Comparison of ENCODE assay signal across 21 cellular contexts in genomic region chr12:32901553-32901952, GRCh38. TPM values are rescaled to one million over a fixed set of nuclear protein-coding genes. Genes with fewer than 3 reads are reported as not detected.
DNase-seq lines count a peak whose midpoint lies in the region; ATAC-seq and TF ChIP-seq lines count a peak whose summit lies in the region.
"Had no signal": no experiment of that assay in that cellular context is flagged by ENCODE, and none has a peak within 500 bp of the region (broad histone marks: within the 10 kb centered on the region; RNA-seq: fewer than 3 reads in every experiment).

No MANE protein-coding gene starts in this region.

- H3K27ac ChIP-seq in SK-N-SH (ENCODE audit: low read depth in 2 of 2, low read length in 1 of 2) = no peak overlapping the region
- H3K27ac ChIP-seq in RWPE2 (ENCODE audit: poor library complexity, severe bottlenecking) = peak overlapping the region; percentile 83
- peak overlapping the region in 4 of 5 donors; percentile 35 to 73 (median 67) for H3K27ac ChIP-seq in stomach
- H3K27ac ChIP-seq: 22Rv1, ascending aorta, C4-2B, HL-60, spleen, tibial nerve had no signal

- DNase-seq in SK-N-SH (no peak), RWPE2 (ENCODE audit: low spot score) (no peak), fibroblast of pulmonary artery (ENCODE audit: low read depth) (peak; percentile 32), stomach (no peak), lower leg skin (ENCODE audit: low spot score in 2 of 2) (no peak)
- DNase-seq in activated CD8-positive, alpha-beta T cell treated with anti-CD3 and anti-CD28 coated beads for 36 hours = no peak
- DNase-seq in activated CD8-positive, alpha-beta T cell treated with anti-CD3 and anti-CD28 coated beads, Interleukin-2, amount 10 ng/mL, durations not matched to agents 7 days and 5 days = no peak
- DNase-seq: activated CD4-positive, CD25-positive, alpha-beta regulatory T cell treated with anti-CD3 and anti-CD28 coated beads, Interleukin-2, amount 50 U/mL, for 72 hours; left ventricle myocardium superior; naive B cell; posterior cingulate gyrus; spleen had no signal

- H3K9ac ChIP-seq in SK-N-SH = no peak overlapping the region

- H3K4me3 Mint-ChIP-seq in activated CD8-positive, alpha-beta T cell treated with anti-CD3 and anti-CD28 coated beads for 36 hours = no peak overlapping the region
- no peak overlapping the region for H3K4me3 Mint-ChIP-seq in activated CD8-positive, alpha-beta T cell treated with anti-CD3 and anti-CD28 coated beads, Interleukin-2, amount 10 ng/mL, durations not matched to agents 7 days and 5 days
- H3K4me3 Mint-ChIP-seq: naive B cell; stimulated activated effector memory CD8-positive, alpha-beta T cell treated with anti-CD3 and anti-CD28 coated beads, Interleukin-12 subunit alpha, Interleukin-12 subunit beta, amount 100 ng/mL, for 72 hours; T-helper 2 cell treated with Interferon-gamma antibody and Interleukin-4, amounts not matched to agents 5 μg/mL and 100 μg/mL, for 36 hours had no signal

- H3K27me3 Mint-ChIP-seq in activated CD8-positive, alpha-beta T cell treated with anti-CD3 and anti-CD28 coated beads for 36 hours = peaks cover 22% of the 10 kb centered on the region
- peaks cover 15% of the 10 kb centered on the region for H3K27me3 Mint-ChIP-seq in activated CD8-positive, alpha-beta T cell treated with anti-CD3 and anti-CD28 coated beads, Interleukin-2, amount 10 ng/mL, durations not matched to agents 7 days and 5 days (ENCODE audit: low read depth)

- H3K4me1 ChIP-seq in SK-N-SH (ENCODE audit: control insufficient read depth in 1 of 2, insufficient read depth in 2 of 2, low read depth in 1 of 2, low read length in 1 of 2) = peaks cover 0 to 7% of the 10 kb centered on the region in 2 experiments; a peak in 1 of 4 replicates
- H3K4me1 ChIP-seq in RWPE2 (ENCODE audit: insufficient read depth, poor library complexity, severe bottlenecking) = peaks cover 32% of the 10 kb centered on the region
- H3K4me1 ChIP-seq in stomach = peaks cover 0 to 34% (median 22%) of the 10 kb centered on the region in 4 donors
- H3K4me1 ChIP-seq: ascending aorta had no signal

- ATAC-seq in SK-N-SH treated with all-trans-retinoic acid at 6 μM for 48 hours = no peak
- ATAC-seq in RWPE2 (ENCODE audit: low read depth) = peak; percentile 64
- ATAC-seq in activated CD8-positive, alpha-beta T cell treated with anti-CD3 and anti-CD28 coated beads for 36 hours = no peak
- ATAC-seq in activated CD8-positive, alpha-beta T cell treated with anti-CD3 and anti-CD28 coated beads, Interleukin-2, amount 10 ng/mL, durations not matched to agents 7 days and 5 days = no peak
- ATAC-seq: left ventricle myocardium superior; Right ventricle myocardium inferior; stimulated activated effector memory CD8-positive, alpha-beta T cell treated with anti-CD3 and anti-CD28 coated beads, Interleukin-12 subunit alpha, Interleukin-12 subunit beta, amount 100 ng/mL, for 72 hours had no signal

- POLR2A ChIA-PET in SK-N-SH (lab: Yijun Ruan, JAX) = no interaction called here
- POLR2A ChIA-PET in activated CD8-positive, alpha-beta T cell treated with anti-CD3 and anti-CD28 coated beads for 36 hours (lab: Charles Lee) = no interaction called here
- POLR2A ChIA-PET in activated CD8-positive, alpha-beta T cell treated with anti-CD3 and anti-CD28 coated beads, Interleukin-2, amount 10 ng/mL, durations not matched to agents 7 days and 5 days (lab: Charles Lee) = no interaction called here

- H3K9me3 ChIP-seq in SK-N-SH (no peaks in the 10 kb centered on the region), RWPE2 (ENCODE audit: severe bottlenecking) (no peaks in the 10 kb centered on the region), stomach (no peaks in the 10 kb centered on the region)
- H3K9me3 ChIP-seq: ascending aorta, spleen, tibial nerve had no signal

- H3K4me3 ChIP-seq in SK-N-SH (ENCODE audit: low read depth in 2 of 2, low read length in 1 of 2) (no peak overlapping the region), RWPE2 (ENCODE audit: severe bottlenecking) (no peak overlapping the region), fibroblast of pulmonary artery (replicated peaks; ENCODE audit: low read depth, low read length) (no peak overlapping the region), stomach (no peak overlapping the region), lower leg skin (ENCODE audit: low read depth, poor library complexity, severe bottlenecking) (no peak overlapping the region)
- H3K4me3 ChIP-seq: ascending aorta, spleen, tibial nerve had no signal

- TF ChIP-seq RAD21 in SK-N-SH (IDR thresholded peaks at IDR 0.05; ENCODE audit: low read length) = no peak

- H3K36me3 Mint-ChIP-seq in activated CD8-positive, alpha-beta T cell treated with anti-CD3 and anti-CD28 coated beads for 36 hours (ENCODE audit: low read depth) = no peaks in the 10 kb centered on the region
- no peaks in the 10 kb centered on the region for H3K36me3 Mint-ChIP-seq in activated CD8-positive, alpha-beta T cell treated with anti-CD3 and anti-CD28 coated beads, Interleukin-2, amount 10 ng/mL, durations not matched to agents 7 days and 5 days (ENCODE audit: low read depth)
- H3K36me3 Mint-ChIP-seq: naive B cell; stimulated activated effector memory CD8-positive, alpha-beta T cell treated with anti-CD3 and anti-CD28 coated beads, Interleukin-12 subunit alpha, Interleukin-12 subunit beta, amount 100 ng/mL, for 72 hours had no signal

- no peaks in the 10 kb centered on the region for H3K9me2 ChIP-seq in SK-N-SH

- TF ChIP-seq CTCF in SK-N-SH (IDR thresholded peaks at IDR 0.05) = no peak
- TF ChIP-seq CTCF in RWPE2 (IDR thresholded peaks at IDR 0.05; ENCODE audit: poor library complexity, severe bottlenecking) = no peak
- no peak for TF ChIP-seq CTCF in fibroblast of pulmonary artery (IDR thresholded peaks at IDR 0.05; ENCODE audit: low read length, missing control alignments)
- TF ChIP-seq CTCF in stomach (IDR thresholded peaks at IDR 0.05) = no peak
- TF ChIP-seq CTCF in activated CD8-positive, alpha-beta T cell treated with anti-CD3 and anti-CD28 coated beads for 36 hours (IDR thresholded peaks at IDR 0.05) = no peak
- TF ChIP-seq CTCF in lower leg skin (IDR thresholded peaks at IDR 0.05) = no peak

- H4K20me1 ChIP-seq in SK-N-SH (ENCODE audit: insufficient read depth) = no peaks in the 10 kb centered on the region

- no peaks in the 10 kb centered on the region for H3K9me3 Mint-ChIP-seq in activated CD8-positive, alpha-beta T cell treated with anti-CD3 and anti-CD28 coated beads for 36 hours
- H3K9me3 Mint-ChIP-seq in activated CD8-positive, alpha-beta T cell treated with anti-CD3 and anti-CD28 coated beads, Interleukin-2, amount 10 ng/mL, durations not matched to agents 7 days and 5 days (ENCODE audit: insufficient read depth) = no peaks in the 10 kb centered on the region
- H3K9me3 Mint-ChIP-seq: T-helper 2 cell treated with Interferon-gamma antibody and Interleukin-4, amounts not matched to agents 5 μg/mL and 100 μg/mL, for 36 hours had no signal

- H3K4me2 ChIP-seq in SK-N-SH = no peak overlapping the region

- TF ChIP-seq EP300 in SK-N-SH (IDR thresholded peaks at IDR 0.05; ENCODE audit: borderline replicate concordance in 1 of 2, low read depth in 1 of 2, low read length in 1 of 2) (no peak), stomach (IDR thresholded peaks at IDR 0.05) (no peak)

- H2AFZ ChIP-seq in SK-N-SH (ENCODE audit: low read depth) = no peak overlapping the region; the same call in 1 of the 2 replicates

- H3K27ac Mint-ChIP-seq in activated CD8-positive, alpha-beta T cell treated with anti-CD3 and anti-CD28 coated beads for 36 hours = no peak overlapping the region
- no peak overlapping the region for H3K27ac Mint-ChIP-seq in activated CD8-positive, alpha-beta T cell treated with anti-CD3 and anti-CD28 coated beads, Interleukin-2, amount 10 ng/mL, durations not matched to agents 7 days and 5 days
- H3K27ac Mint-ChIP-seq: naive B cell; stimulated activated effector memory CD8-positive, alpha-beta T cell treated with anti-CD3 and anti-CD28 coated beads, Interleukin-12 subunit alpha, Interleukin-12 subunit beta, amount 100 ng/mL, for 72 hours; T-helper 2 cell treated with Interferon-gamma antibody and Interleukin-4, amounts not matched to agents 5 μg/mL and 100 μg/mL, for 36 hours had no signal

- peaks cover 3% of the 10 kb centered on the region for H3K4me1 Mint-ChIP-seq in activated CD8-positive, alpha-beta T cell treated with anti-CD3 and anti-CD28 coated beads for 36 hours (ENCODE audit: low read depth)
- H3K4me1 Mint-ChIP-seq in activated CD8-positive, alpha-beta T cell treated with anti-CD3 and anti-CD28 coated beads, Interleukin-2, amount 10 ng/mL, durations not matched to agents 7 days and 5 days (ENCODE audit: low read depth) = peaks cover 4% of the 10 kb centered on the region
- H3K4me1 Mint-ChIP-seq: stimulated activated effector memory CD8-positive, alpha-beta T cell treated with anti-CD3 and anti-CD28 coated beads, Interleukin-12 subunit alpha, Interleukin-12 subunit beta, amount 100 ng/mL, for 72 hours had no signal

- H3K27me3 ChIP-seq in SK-N-SH (ENCODE audit: insufficient read depth) (no peaks in the 10 kb centered on the region; the same call in 1 of the 2 replicates), RWPE2 (ENCODE audit: insufficient read depth, poor library complexity, severe bottlenecking) (no peaks in the 10 kb centered on the region), stomach (peaks cover 0 to 5% (median 0%) of the 10 kb centered on the region in 3 donors)
- H3K27me3 ChIP-seq: ascending aorta, tibial nerve had no signal

- TF ChIP-seq POLR2A in stomach (IDR thresholded peaks at IDR 0.05) = no peak
- TF ChIP-seq POLR2A in lower leg skin (IDR thresholded peaks at IDR 0.05) = no peak

- intact Hi-C loops in stomach (cut with DNase I; ENCODE audit: low total_unique reads) = no loop called here
- intact Hi-C loops in activated CD8-positive, alpha-beta T cell treated with anti-CD3 and anti-CD28 coated beads for 36 hours (cut with micrococcal nuclease) = no loop called here
- intact Hi-C loops in lower leg skin (cut with DNase I; ENCODE audit: low total_unique reads) = no loop called here

- H3K36me3 ChIP-seq in SK-N-SH (replicated peaks in 1 of 2; ENCODE audit: control insufficient read depth in 1 of 2, insufficient read depth in 2 of 2, low read length in 1 of 2) (no peaks in the 10 kb centered on the region), RWPE2 (ENCODE audit: low read depth) (no peaks in the 10 kb centered on the region), stomach (no peaks in the 10 kb centered on the region)
- H3K36me3 ChIP-seq: ascending aorta, spleen, tibial nerve had no signal

- CTCF ChIA-PET in SK-N-SH (lab: Yijun Ruan, JAX) = interaction anchor here (2.0 kb wide), 1 partner anchor 17 kb away, joined by 7 read pairs; no protein-coding TSS in a partner anchor
- CTCF ChIA-PET in activated CD8-positive, alpha-beta T cell treated with anti-CD3 and anti-CD28 coated beads for 36 hours (lab: Charles Lee) = no interaction called here
- CTCF ChIA-PET in activated CD8-positive, alpha-beta T cell treated with anti-CD3 and anti-CD28 coated beads, Interleukin-2, amount 10 ng/mL, durations not matched to agents 7 days and 5 days (lab: Charles Lee) = no interaction called here

- H3K79me2 ChIP-seq in SK-N-SH (ENCODE audit: insufficient read depth) = no peaks in the 10 kb centered on the region

- H3F3A ChIP-seq in SK-N-SH (replicated peaks; ENCODE audit: insufficient read depth) = no peaks in the 10 kb centered on the region

- 67% methylated on average over 4 of the region's 4 CpGs for WGBS in SK-N-SH (ENCODE audit: low lambda C conversion rate)
- 32 to 53% (median 39%) methylated on average over 4 of the region's 4 CpGs for WGBS in stomach, 5 donors
- 54 to 55% methylated on average over 4 of the region's 4 CpGs for WGBS in lower leg skin, 2 donors

RNA-seq across cellular contexts. Expression of gene PKP2, which starts 5.0 kb away (rescaled TPM):
- polyA plus RNA-seq in SK-N-SH (2012; rRNA removed) = 0.06 and 0.10 TPM in 2 replicates
- polyA plus RNA-seq in SK-N-SH (2012; cell fraction: cytosol; rRNA removed) = 0.10 and 0.14 TPM in 2 replicates
- 0.08 and 0.12 TPM in 2 replicates for polyA plus RNA-seq in SK-N-SH (2012; cell fraction: nucleus; rRNA removed)
- 10 to 100 TPM; 34.4 to 85.8 (median 49.8) TPM for total RNA-seq in stomach
- 10 to 100 TPM in 2 of 3 donors, 1 to 10 TPM in 1; 5.8 to 16.0 (median 10.2) TPM for polyA plus RNA-seq in stomach
- total RNA-seq in activated CD8-positive, alpha-beta T cell treated with anti-CD3 and anti-CD28 coated beads for 36 hours = under 1 TPM; 0.13 to 0.23 TPM
- not detected for total RNA-seq in activated CD8-positive, alpha-beta T cell treated with anti-CD3 and anti-CD28 coated beads, Interleukin-2, amount 10 ng/mL, durations not matched to agents 7 days and 5 days
- total RNA-seq in lower leg skin = 10 to 100 TPM in 2 of 4 donors, 1 to 10 TPM in 2; 7.5 to 10.5 (median 9.2) TPM
- total RNA-seq: ascending aorta had no signal

Comparison
In these comparisons a context has a peak if more than half of its experiments do, and no peak if none do; other contexts are left out.
1. H3K27ac ChIP-seq: peak in RWPE2 (single experiment) and stomach (4 of 5); none in SK-N-SH (0 of 2).
2. RNA of gene PKP2, which starts 5.0 kb away (total RNA-seq): 34.4 to 85.8 TPM in stomach and 7.5 to 10.5 TPM in lower leg skin; 0.13 to 0.23 TPM in activated CD8-positive, alpha-beta T cell treated with anti-CD3 and anti-CD28 coated beads for 36 hours and not detected in activated CD8-positive, alpha-beta T cell treated with anti-CD3 and anti-CD28 coated beads, Interleukin-2, amount 10 ng/mL, durations not matched to agents 7 days and 5 days; every median in the first group is over 4 times any median in the second.